In genomic region chr12:52029686-52030085, GRCh38 we compare ENCODE assay signal across 10 cellular contexts. TPM values are rescaled to one million over a fixed set of nuclear protein-coding genes. Genes with fewer than 3 reads are reported as not detected.
A peak's percentile ranks its signal among the peaks of the same experiment; 100 is the strongest.
DNase-seq lines count a peak whose midpoint lies in the region; ATAC-seq and TF ChIP-seq lines count a peak whose summit lies in the region.
"Had no signal": no experiment of that assay in that cellular context is flagged by ENCODE, and none has a peak within 500 bp of the region (broad histone marks: within the 10 kb centered on the region; RNA-seq: fewer than 3 reads in every experiment).

No MANE protein-coding gene starts in this region.

- peak; percentile 93 for DNase-seq in COR-L47 (lab: John Stamatoyannopoulos, UW)
- DNase-seq in NCI-H1436 (lab: John Stamatoyannopoulos, UW) = peak; percentile 94
- DNase-seq in SK-N-SH = peak; percentile 68
- peak; percentile 77 for DNase-seq in iPS-NIHi7 (ENCODE audit: extremely low spot score)
- DNase-seq in smooth muscle cell (lab: John Stamatoyannopoulos, UW; ENCODE audit: unreplicated experiment) = no peak
- no peak for DNase-seq in activated CD8-positive, alpha-beta T cell treated with anti-CD3 and anti-CD28 coated beads for 36 hours
- no peak for DNase-seq in spleen
- DNase-seq in NCI-H446 (lab: John Stamatoyannopoulos, UW) = no peak
- DNase-seq: amniotic stem cell had no signal

- WGBS in SK-N-SH (ENCODE audit: low lambda C conversion rate) = 53% methylated on average over 4 of the region's 4 CpGs
- WGBS in smooth muscle cell (ENCODE audit: low lambda C conversion rate) = 8% methylated on average over 4 of the region's 4 CpGs
- 52 to 70% (median 66%) methylated on average over 4 of the region's 4 CpGs for WGBS in spleen, 5 donors

- no peak for TF ChIP-seq RAD21 in SK-N-SH (IDR thresholded peaks at IDR 0.05; ENCODE audit: low read length)

- no peak for TF ChIP-seq EP300 in SK-N-SH (IDR thresholded peaks at IDR 0.05; ENCODE audit: borderline replicate concordance in 1 of 2, low read depth in 1 of 2, low read length in 1 of 2)

- TF ChIP-seq CTCF in SK-N-SH (IDR thresholded peaks at IDR 0.05) = no peak
- no peak for TF ChIP-seq CTCF in smooth muscle cell (IDR thresholded peaks at IDR 0.05; ENCODE audit: borderline replicate concordance, insufficient read depth, poor library complexity, severe bottlenecking)
- TF ChIP-seq CTCF in activated CD8-positive, alpha-beta T cell treated with anti-CD3 and anti-CD28 coated beads for 36 hours (IDR thresholded peaks at IDR 0.05) = no peak
- no peak for TF ChIP-seq CTCF in spleen (IDR thresholded peaks at IDR 0.05 in 8 of 11, conservative IDR thresholded peaks at IDR 0.05 in 3 of 11)

- no peaks in the 10 kb centered on the region for H3K9me3 ChIP-seq in SK-N-SH
- H3K9me3 ChIP-seq in smooth muscle cell (replicated peaks; ENCODE audit: low read depth) = no peaks in the 10 kb centered on the region
- no peaks in the 10 kb centered on the region for H3K9me3 ChIP-seq in spleen

- H3K27ac Mint-ChIP-seq in activated CD8-positive, alpha-beta T cell treated with anti-CD3 and anti-CD28 coated beads for 36 hours = no peak overlapping the region

- CTCF ChIA-PET in SK-N-SH (lab: Yijun Ruan, JAX) = interaction anchor here (1.0 to 30.2 kb wide), 10 partner anchors 6 to 104 kb away, joined by 3 to 949 read pairs (median 14); partner anchors contain the start of genes ATG101, NR4A1 and SMIM41
- CTCF ChIA-PET in activated CD8-positive, alpha-beta T cell treated with anti-CD3 and anti-CD28 coated beads for 36 hours (lab: Charles Lee) = interaction anchor here (1.1 to 19.6 kb wide), 7 partner anchors 6 to 91 kb away, joined by 3 to 602 read pairs (median 310); partner anchors contain the start of genes ATG101, NR4A1 and SMIM41

- POLR2A ChIA-PET in SK-N-SH (lab: Yijun Ruan, JAX) = interaction anchor here (0.8 kb wide), 3 partner anchors 21 to 33 kb away, joined by 3 to 4 read pairs (median 4); partner anchors contain the start of gene NR4A1
- POLR2A ChIA-PET in activated CD8-positive, alpha-beta T cell treated with anti-CD3 and anti-CD28 coated beads for 36 hours (lab: Charles Lee) = interaction anchor here (4.2 kb wide), 1 partner anchor 21 kb away, joined by 26 read pairs; the partner anchor contains the start of gene NR4A1

- H3K4me3 Mint-ChIP-seq in activated CD8-positive, alpha-beta T cell treated with anti-CD3 and anti-CD28 coated beads for 36 hours = no peak overlapping the region

- H3K79me2 ChIP-seq in SK-N-SH (ENCODE audit: insufficient read depth) = no peaks in the 10 kb centered on the region
- no peaks in the 10 kb centered on the region for H3K79me2 ChIP-seq in smooth muscle cell (ENCODE audit: low read depth)

- intact Hi-C loops in activated CD8-positive, alpha-beta T cell treated with anti-CD3 and anti-CD28 coated beads for 36 hours (cut with micrococcal nuclease) = loop anchor here (5.0 kb wide), 2 partner anchors 38 to 93 kb away; partner anchors contain the start of gene ATG101
- intact Hi-C loops in spleen (cut with DNase I; ENCODE audit: low total_unique reads) = no loop called here

- no peaks in the 10 kb centered on the region for H3K27me3 Mint-ChIP-seq in activated CD8-positive, alpha-beta T cell treated with anti-CD3 and anti-CD28 coated beads for 36 hours

- H3F3A ChIP-seq in SK-N-SH (replicated peaks; ENCODE audit: insufficient read depth) (no peaks in the 10 kb centered on the region), smooth muscle cell (ENCODE audit: low read depth) (peaks cover 14% of the 10 kb centered on the region)

- peaks cover 5 to 26% of the 10 kb centered on the region in 2 experiments; a peak in 2 of 4 replicates for H3K4me1 ChIP-seq in SK-N-SH (ENCODE audit: control insufficient read depth in 1 of 2, insufficient read depth in 2 of 2, low read depth in 1 of 2, low read length in 1 of 2)
- H3K4me1 ChIP-seq in smooth muscle cell (ENCODE audit: low read depth) = peaks cover 25% of the 10 kb centered on the region
- peaks cover 15 to 58% (median 48%) of the 10 kb centered on the region in 6 donors for H3K4me1 ChIP-seq in spleen

- no peak for ATAC-seq in activated CD8-positive, alpha-beta T cell treated with anti-CD3 and anti-CD28 coated beads for 36 hours

- H3K36me3 Mint-ChIP-seq in activated CD8-positive, alpha-beta T cell treated with anti-CD3 and anti-CD28 coated beads for 36 hours (ENCODE audit: low read depth) = no peaks in the 10 kb centered on the region

- no peak overlapping the region for H2AFZ ChIP-seq in SK-N-SH (ENCODE audit: low read depth)
- no peak overlapping the region for H2AFZ ChIP-seq in smooth muscle cell (ENCODE audit: low read depth)

- no peak overlapping the region for H3K4me3 ChIP-seq in SK-N-SH (ENCODE audit: low read depth in 2 of 2, low read length in 1 of 2)
- no peak overlapping the region for H3K4me3 ChIP-seq in smooth muscle cell
- no peak overlapping the region for H3K4me3 ChIP-seq in spleen

- no peaks in the 10 kb centered on the region for H3K27me3 ChIP-seq in SK-N-SH (ENCODE audit: insufficient read depth)
- no peaks in the 10 kb centered on the region for H3K27me3 ChIP-seq in smooth muscle cell (ENCODE audit: low read depth)
- H3K27me3 ChIP-seq in spleen (replicated peaks in 1 of 7) = no peaks in the 10 kb centered on the region

- H3K4me2 ChIP-seq in SK-N-SH (no peak overlapping the region), smooth muscle cell (no peak overlapping the region)

- no peaks in the 10 kb centered on the region for H3K9me3 Mint-ChIP-seq in activated CD8-positive, alpha-beta T cell treated with anti-CD3 and anti-CD28 coated beads for 36 hours

- no peaks in the 10 kb centered on the region for H4K20me1 ChIP-seq in SK-N-SH (ENCODE audit: insufficient read depth)
- H4K20me1 ChIP-seq in smooth muscle cell (ENCODE audit: low read depth) = no peaks in the 10 kb centered on the region

- H3K36me3 ChIP-seq in SK-N-SH (replicated peaks in 1 of 2; ENCODE audit: control insufficient read depth in 1 of 2, insufficient read depth in 2 of 2, low read length in 1 of 2) (no peaks in the 10 kb centered on the region), smooth muscle cell (ENCODE audit: low read depth) (no peaks in the 10 kb centered on the region), spleen (no peaks in the 10 kb centered on the region)

- H3K9me2 ChIP-seq in SK-N-SH = no peaks in the 10 kb centered on the region

- TF ChIP-seq POLR2A in spleen (IDR thresholded peaks at IDR 0.05) = no peak

- no peak overlapping the region for H3K9ac ChIP-seq in SK-N-SH
- no peak overlapping the region for H3K9ac ChIP-seq in smooth muscle cell (ENCODE audit: low read depth)

- H3K27ac ChIP-seq in SK-N-SH (ENCODE audit: low read depth in 2 of 2, low read length in 1 of 2) (no peak overlapping the region; a peak in 1 of 4 replicates), smooth muscle cell (ENCODE audit: low read depth) (no peak overlapping the region), spleen (no peak overlapping the region)

- peaks cover 39% of the 10 kb centered on the region for H3K4me1 Mint-ChIP-seq in activated CD8-positive, alpha-beta T cell treated with anti-CD3 and anti-CD28 coated beads for 36 hours (ENCODE audit: low read depth)

TF ChIP-seq in SK-N-SH, 30 proteins besides CTCF, POLR2A, EP300 and RAD21 (continues in another document):
- TF ChIP-seq NRF1 (IDR thresholded peaks at IDR 0.05; ENCODE audit: low read depth, low read length) = no peak
- TF ChIP-seq JUND (IDR thresholded peaks at IDR 0.05) = no peak
- no peak for TF ChIP-seq FOXM1 (IDR thresholded peaks at IDR 0.05; ENCODE audit: low read depth)
- no peak for TF ChIP-seq NFIC (IDR thresholded peaks at IDR 0.05; ENCODE audit: borderline replicate concordance)
- no peak for TF ChIP-seq TAF1 (IDR thresholded peaks at IDR 0.05; ENCODE audit: borderline replicate concordance, low read depth, low read length)
- TF ChIP-seq CHD2 (IDR thresholded peaks at IDR 0.05; ENCODE audit: low read length, partially characterized antibody) = no peak
- no peak for TF ChIP-seq GABPA (IDR thresholded peaks at IDR 0.05; ENCODE audit: low read depth)

RNA-seq across cellular contexts. Expression of gene NR4A1, which starts 21.6 kb away (rescaled TPM):
- polyA plus RNA-seq in SK-N-SH (2012; rRNA removed) (75.2 and 120 TPM in 2 replicates), smooth muscle cell (510 and 634 TPM in 2 replicates), spleen (10 to 100 TPM; 11.8 to 43.5 (median 13.7) TPM)
- 17.7 and 20.0 TPM in 2 replicates for polyA plus RNA-seq in SK-N-SH (2012; cell fraction: cytosol; rRNA removed)
- 429 and 610 TPM in 2 replicates for polyA plus RNA-seq in SK-N-SH (2012; cell fraction: nucleus; rRNA removed)
- total RNA-seq in smooth muscle cell (178 and 182 TPM in 2 replicates), spleen (100 to 1,000 TPM in 1 of 7 donors, 10 to 100 TPM in 6; 12.0 to 113 (median 58.4) TPM)
- total RNA-seq in activated CD8-positive, alpha-beta T cell treated with anti-CD3 and anti-CD28 coated beads for 36 hours = 100 to 1,000 TPM; 120 to 128 TPM

RNA-seq across cellular contexts. Expression of gene TAMALIN, which starts 22.9 kb away (rescaled TPM):
- polyA plus RNA-seq in SK-N-SH (2012; rRNA removed) (1.7 and 2.4 TPM in 2 replicates), smooth muscle cell (32.4 and 36.8 TPM in 2 replicates), spleen (10 to 100 TPM; 25.5 to 38.2 (median 35.2) TPM)
- 1.0 and 1.6 TPM in 2 replicates for polyA plus RNA-seq in SK-N-SH (2012; cell fraction: cytosol; rRNA removed)
- polyA plus RNA-seq in SK-N-SH (2012; cell fraction: nucleus; rRNA removed) = 4.9 TPM in 2 replicates
- total RNA-seq in smooth muscle cell (4.1 and 12.2 TPM in 2 replicates), spleen (100 to 1,000 TPM in 1 of 7 donors, 10 to 100 TPM in 6; 31.7 to 141 (median 69.5) TPM)
- total RNA-seq in activated CD8-positive, alpha-beta T cell treated with anti-CD3 and anti-CD28 coated beads for 36 hours = 10 to 100 TPM; 26.0 to 26.4 TPM

RNA-seq across cellular contexts. Expression of gene ATG101, which starts 40.1 kb away (rescaled TPM):
- polyA plus RNA-seq in SK-N-SH (2012; rRNA removed) (160 and 170 TPM in 2 replicates), smooth muscle cell (114 and 120 TPM in 2 replicates), spleen (10 to 100 TPM; 32.0 to 81.1 (median 35.3) TPM)
- 109 and 133 TPM in 2 replicates for polyA plus RNA-seq in SK-N-SH (2012; cell fraction: cytosol; rRNA removed)
- 170 and 184 TPM in 2 replicates for polyA plus RNA-seq in SK-N-SH (2012; cell fraction: nucleus; rRNA removed)
- total RNA-seq in smooth muscle cell (62.6 and 73.4 TPM in 2 replicates), spleen (10 to 100 TPM; 23.5 to 40.1 (median 32.3) TPM)
- total RNA-seq in activated CD8-positive, alpha-beta T cell treated with anti-CD3 and anti-CD28 coated beads for 36 hours = 10 to 100 TPM; 25.6 to 28.4 TPM

RNA-seq across cellular contexts. Expression of gene SMIM41, which starts 49.8 kb away (rescaled TPM):
- not detected in 2 replicates for polyA plus RNA-seq in SK-N-SH (2012; rRNA removed)
- polyA plus RNA-seq in SK-N-SH (2012; cell fraction: cytosol; rRNA removed) = 0.04 TPM in 1 of 2 replicates, not detected in the other
- 0.06 TPM in 1 of 2 replicates, not detected in the other for polyA plus RNA-seq in SK-N-SH (2012; cell fraction: nucleus; rRNA removed)
- not detected in 2 replicates for total RNA-seq in smooth muscle cell
- not detected in 2 replicates for polyA plus RNA-seq in smooth muscle cell
- total RNA-seq in activated CD8-positive, alpha-beta T cell treated with anti-CD3 and anti-CD28 coated beads for 36 hours = not detected
- 1 to 10 TPM in 6 of 7 donors, under 1 TPM in 1; 0.64 to 8.1 (median 4.9) TPM for total RNA-seq in spleen
- 1 to 10 TPM in 2 of 3 donors, under 1 TPM in 1; 0.85 to 1.7 (median 1.1) TPM for polyA plus RNA-seq in spleen
- total RNA-seq: lung microvascular endothelial cell had no signal

Comparison
In these comparisons a context has a peak if more than half of its experiments do, and no peak if none do; other contexts are left out.
1. DNase-seq: peak in COR-L47 (single experiment), NCI-H1436 (single experiment), SK-N-SH (single experiment) and iPS-NIHi7 (single experiment); none in smooth muscle cell (single experiment), activated CD8-positive, alpha-beta T cell treated with anti-CD3 and anti-CD28 coated beads for 36 hours (single experiment), spleen (single experiment) and NCI-H446 (0 of 2).